ENCODE assay signal across 37 cellular contexts in the genomic region with DNA sequence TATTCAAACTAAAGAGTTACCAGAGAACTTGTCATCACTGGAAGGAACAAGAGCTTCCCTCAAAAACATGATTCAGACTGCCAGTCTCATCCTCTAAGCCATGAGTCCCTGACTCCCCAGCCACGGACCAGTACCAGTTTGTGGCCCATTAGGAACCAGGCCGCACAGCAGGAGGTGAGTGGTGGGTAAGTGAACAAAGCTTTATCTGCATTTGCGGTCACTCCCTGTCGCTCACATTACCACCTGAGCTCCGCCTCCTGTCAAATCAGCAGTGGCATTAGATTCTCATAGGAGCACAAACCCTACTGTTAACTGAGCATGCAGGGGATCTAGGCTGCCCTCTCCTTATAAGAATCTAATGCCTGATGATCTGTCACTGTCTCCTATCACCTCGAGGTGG. TPM values are rescaled to one million over a fixed set of nuclear protein-coding genes. Genes with fewer than 3 reads are reported as not detected.
"Had no signal": no experiment of that assay in that cellular context is flagged by ENCODE, and none has a peak within 500 bp of the region (broad histone marks: within the 10 kb centered on the region; RNA-seq: fewer than 3 reads in every experiment).

No MANE protein-coding gene starts in this region.

- H3K4me3 ChIP-seq: adrenal gland, body of pancreas, breast epithelium had no signal

- H3K9me3 ChIP-seq: adrenal gland, body of pancreas had no signal

- H3K36me3 ChIP-seq: adrenal gland, brain microvascular endothelial cell, breast epithelium had no signal

- H3K4me1 ChIP-seq: adrenal gland, body of pancreas, breast epithelium had no signal

- DNase-seq: activated B cell treated with CpG ODN at 0.5 μM for 24 hours; activated CD4-positive, alpha-beta memory T cell treated with anti-CD3 and anti-CD28 coated beads for 36 hours; activated CD4-positive, alpha-beta T cell treated with anti-CD3 and anti-CD28 coated beads for 4 hours; activated CD4-positive, alpha-beta T cell treated with anti-CD3 and anti-CD28 coated beads, Interleukin-2, amount 10 ng/mL, durations not matched to agents 24 days and 14 days; activated CD4-positive, alpha-beta T cell treated with anti-CD3 and anti-CD28 coated beads, Interleukin-2, amount 50 U/mL, for 1 hour; activated CD4-positive, alpha-beta T cell treated with anti-CD3 and anti-CD28 coated beads, Interleukin-2, amount 50 U/mL, for 4 hours; activated CD4-positive, CD25-positive, alpha-beta regulatory T cell treated with anti-CD3 and anti-CD28 coated beads, Interleukin-2, amount 50 U/mL, for 72 hours; activated CD8-positive, alpha-beta memory T cell treated with anti-CD3 and anti-CD28 coated beads, Interleukin-2, amount 50 U/mL, for 4 hours; activated CD8-positive, alpha-beta T cell treated with anti-CD3 and anti-CD28 coated beads for 36 hours; activated effector memory CD4-positive, alpha-beta T cell treated with anti-CD3 and anti-CD28 coated beads, Interleukin-2, amount 50 U/mL, for 16 hours; activated gamma-delta T cell treated with Interleukin-2 at 50 U/mL for 16 hours; activated naive CD4-positive, alpha-beta T cell; activated naive CD4-positive, alpha-beta T cell treated with anti-CD3 and anti-CD28 coated beads for 36 hours; activated naive CD4-positive, alpha-beta T cell treated with anti-CD3 and anti-CD28 coated beads, Interleukin-2, amount 50 U/mL, for 16 hours; activated naive CD8-positive, alpha-beta T cell treated with anti-CD3 and anti-CD28 coated beads for 36 hours; activated T-cell treated with anti-CD3 and anti-CD28 coated beads for 4 hours; activated T-cell treated with anti-CD3 and anti-CD28 coated beads, Interleukin-2, amount 50 U/mL, for 1 hour; activated T-cell treated with anti-CD3 and anti-CD28 coated beads, Interleukin-2, amount 50 U/mL, for 4 hours; activated T-cell treated with anti-CD3 and anti-CD28 coated beads, Interleukin-2, amount 50 U/mL, for 72 hours; adrenal gland; amniotic stem cell; aorta; body of pancreas; brain microvascular endothelial cell; central memory CD4-positive, alpha-beta T cell; T-helper 1 cell; T-helper 2 cell; T-helper 9 cell had no signal

- H3K27ac ChIP-seq: adrenal gland, body of pancreas, brain microvascular endothelial cell, breast epithelium, VCaP had no signal

- H3K27me3 ChIP-seq: adrenal gland, body of pancreas, brain microvascular endothelial cell, breast epithelium had no signal

- ATAC-seq: activated CD8-positive, alpha-beta T cell treated with anti-CD3 and anti-CD28 coated beads for 36 hours; activated naive CD4-positive, alpha-beta T cell treated with anti-CD3 and anti-CD28 coated beads, Interleukin-2, amount 50 U/mL, for 72 hours; activated T-cell treated with anti-CD3 and anti-CD28 coated beads, Interleukin-2, amount 50 U/mL, for 4 hours; activated T-cell treated with anti-CD3 and anti-CD28 coated beads, Interleukin-2, amount 50 U/mL, for 72 hours; activated T-helper 17 cell treated with anti-CD3 and anti-CD28 coated beads, Interleukin-2, amount 50 U/mL, for 72 hours; body of pancreas had no signal

RNA-seq across cellular contexts. Expression of gene C10orf90, which starts 42.2 kb away (rescaled TPM):
- total RNA-seq: activated B cell treated with CpG ODN at 0.5 μM for 24 hours; activated CD4-positive, alpha-beta memory T cell treated with anti-CD3 and anti-CD28 coated beads for 36 hours; activated CD4-positive, alpha-beta T cell treated with anti-CD3 and anti-CD28 coated beads, Interleukin-2, amount 10 ng/mL, durations not matched to agents 24 days and 14 days; activated CD8-positive, alpha-beta memory T cell treated with anti-CD3 and anti-CD28 coated beads for 36 hours; activated CD8-positive, alpha-beta T cell treated with anti-CD3 and anti-CD28 coated beads for 36 hours; activated naive CD4-positive, alpha-beta T cell treated with anti-CD3 and anti-CD28 coated beads for 36 hours; activated naive CD4-positive, alpha-beta T cell treated with anti-CD3 and anti-CD28 coated beads, Interleukin-2, amount 50 U/mL, for 72 hours; activated naive CD8-positive, alpha-beta T cell treated with anti-CD3 and anti-CD28 coated beads for 36 hours; activated T-cell treated with anti-CD3 and anti-CD28 coated beads, Interleukin-2, amount 50 U/mL, for 4 hours; activated T-cell treated with anti-CD3 and anti-CD28 coated beads, Interleukin-2, amount 50 U/mL, for 72 hours; activated T-helper 1 cell treated with anti-CD3 and anti-CD28 coated beads, Interleukin-12 subunit alpha, Interleukin-12 subunit beta, Interleukin-2, Interleukin-4 antibody, amounts not matched to agents 30 ng/mL and 10 ng/mL and 1 ng/mL, durations not matched to agents 14 hours and 24 hours and 36 hours; aorta; astrocyte; body of pancreas; cardiac septum; cerebellum had no signal
- polyA plus RNA-seq: aorta had no signal
